7 cellular contexts compared by ENCODE assay signal in genomic region chr2:85888020-85888744, GRCh38. TPM values are rescaled to one million over a fixed set of nuclear protein-coding genes. Genes with fewer than 3 reads are reported as not detected.
DNase-seq lines count a peak whose midpoint lies in the region; FAIRE-seq and TF ChIP-seq lines count a peak whose summit lies in the region.

No MANE protein-coding gene starts in this region.

- peaks cover 3% of the 10 kb centered on the region for H3K36me3 Mint-ChIP-seq in nephron progenitor cell (ENCODE audit: low read depth)

- H3K4me2 ChIP-seq in endothelial cell of umbilical vein (ENCODE audit: insufficient read depth, low read length) = peak overlapping the region; percentile 94

- FAIRE-seq in GM12891 (lab: Jason Lieb, UNC) (peak; percentile 55), endothelial cell of umbilical vein (lab: Jason Lieb, UNC) (peak; percentile 21)

- H3K4me3 Mint-ChIP-seq in nephron progenitor cell = peak overlapping the region; percentile 81

- H3K9me1 ChIP-seq in endothelial cell of umbilical vein (replicated peaks; ENCODE audit: control insufficient read depth, extremely low read depth, insufficient read depth, low read length) = no peaks in the 10 kb centered on the region

- BruUV-seq in endothelial cell of umbilical vein (replicated peaks; lab: Mats Ljungman, UMichigan) = no TSS peak

- peaks cover 27% of the 10 kb centered on the region for H3K4me1 ChIP-seq in endothelial cell of umbilical vein (ENCODE audit: control insufficient read depth, extremely low read depth, insufficient read depth, low read length)

- no peak for TF ChIP-seq CTCF in endothelial cell of umbilical vein (IDR thresholded peaks at IDR 0.05; ENCODE audit: extremely low read depth in 1 of 2, insufficient read depth in 1 of 2, low read depth in 1 of 2, low read length in 2 of 2)
- no peak for TF ChIP-seq CTCF in nephron progenitor cell (IDR thresholded peaks at IDR 0.05)

- peak overlapping the region; percentile 51 for H3K9ac ChIP-seq in endothelial cell of umbilical vein (replicated peaks; ENCODE audit: extremely low read depth, insufficient read depth, low read length)

- H3K9me3 Mint-ChIP-seq in nephron progenitor cell = peaks cover 4% of the 10 kb centered on the region

- DNase-seq in GM12891 (ENCODE audit: insufficient read length, low spot score) (peak; percentile 25), KG1 (lab: John Stamatoyannopoulos, UW) (peak; percentile 59), endothelial cell of umbilical vein (ENCODE audit: low read depth, low spot score) (peak; percentile 35), nephron progenitor cell (no peak), ureter (ENCODE audit: low spot score) (peak; percentile 52), NCI-H1930 (lab: John Stamatoyannopoulos, UW) (no peak)
- peak in 2 of 3 experiments; percentile 17 to 22 for DNase-seq in activated CD8-positive, alpha-beta memory T cell treated with anti-CD3 and anti-CD28 coated beads for 48 hours (ENCODE audit: low read depth in 2 of 3, low spot score in 2 of 3)

- intact Hi-C loops in endothelial cell of umbilical vein (cut with micrococcal nuclease) = loop anchor here (2.0 to 5.0 kb wide), 3 partner anchors 141 to 185 kb away; no protein-coding TSS in a partner anchor

- no peaks in the 10 kb centered on the region for H3K27me3 ChIP-seq in endothelial cell of umbilical vein (ENCODE audit: control insufficient read depth in 2 of 2, insufficient read depth in 2 of 2, low read length in 2 of 2)

- H2AFZ ChIP-seq in endothelial cell of umbilical vein (ENCODE audit: low read depth, low read length) = peak overlapping the region; percentile 86

- CTCF ChIA-PET in endothelial cell of umbilical vein (lab: Charles Lee) = interaction anchor here (0.8 to 6.3 kb wide), 16 partner anchors 9 to 196 kb away, joined by 3 to 194 read pairs (median 7); no protein-coding TSS in a partner anchor

- peak overlapping the region; percentile 55 to 71 (median 69) for H3K4me3 ChIP-seq in endothelial cell of umbilical vein (replicated peaks in 1 of 3; ENCODE audit: insufficient read depth in 1 of 3, low read depth in 1 of 3, low read length in 3 of 3)

- POLR2A ChIA-PET in endothelial cell of umbilical vein (lab: Charles Lee) = interaction anchor here (1.9 kb wide), 1 partner anchor 149 kb away, joined by 9 read pairs; no protein-coding TSS in a partner anchor

- H3K9me3 ChIP-seq in endothelial cell of umbilical vein (replicated peaks; ENCODE audit: control insufficient read depth, insufficient read depth, low read length) = no peaks in the 10 kb centered on the region

- H3K27ac Mint-ChIP-seq in nephron progenitor cell = no peak overlapping the region

- dilution Hi-C loops in endothelial cell of umbilical vein (cut with MboI; ENCODE audit: extremely low pct_ligation_motif_present, low sequenced_read_pairs) = no loop called here

- H4K20me1 ChIP-seq in endothelial cell of umbilical vein (replicated peaks; ENCODE audit: control insufficient read depth, extremely low read depth, insufficient read depth, low read length) = no peaks in the 10 kb centered on the region

- H3K4me1 Mint-ChIP-seq in nephron progenitor cell = peaks cover 53% of the 10 kb centered on the region

- TF ChIP-seq POLR2A in GM12891 (IDR thresholded peaks at IDR 0.05; ENCODE audit: low read depth, low read length) = no peak
- no peak for TF ChIP-seq POLR2A in endothelial cell of umbilical vein (IDR thresholded peaks at IDR 0.05; ENCODE audit: low read depth, low read length)

- H3K79me2 ChIP-seq in endothelial cell of umbilical vein (ENCODE audit: control insufficient read depth, insufficient read depth, low read length) = no peaks in the 10 kb centered on the region

- peaks cover 31% of the 10 kb centered on the region for H3K27me3 Mint-ChIP-seq in nephron progenitor cell (ENCODE audit: low read depth, poor library complexity)

- no peak overlapping the region for H3K27ac ChIP-seq in endothelial cell of umbilical vein (ENCODE audit: insufficient read depth, low read depth, low read length)

- no peaks in the 10 kb centered on the region for H3K36me3 ChIP-seq in endothelial cell of umbilical vein (ENCODE audit: control insufficient read depth in 2 of 2, extremely low read depth in 1 of 2, insufficient read depth in 2 of 2, low read length in 2 of 2)

TF ChIP-seq in GM12891, 5 proteins besides CTCF, POLR2A, EP300 and RAD21:
- TF ChIP-seq PAX5 (IDR thresholded peaks at IDR 0.05; ENCODE audit: insufficient read depth, low read length, severe bottlenecking) = no peak
- TF ChIP-seq TAF1 (IDR thresholded peaks at IDR 0.05; ENCODE audit: low read depth, low read length) = no peak
- no peak for TF ChIP-seq POU2F2 (IDR thresholded peaks at IDR 0.05; ENCODE audit: low read depth, low read length)
- no peak for TF ChIP-seq POLR2AphosphoS5 (IDR thresholded peaks at IDR 0.05; ENCODE audit: low read depth, low read length)
- no peak for TF ChIP-seq SPI1 (IDR thresholded peaks at IDR 0.05; ENCODE audit: low read depth, low read length)

TF ChIP-seq in endothelial cell of umbilical vein, 7 proteins besides CTCF, POLR2A, EP300 and RAD21:
- TF ChIP-seq POLR2AphosphoS5 (IDR thresholded peaks at IDR 0.05; ENCODE audit: insufficient read depth, low read depth, low read length) = no peak
- no peak for TF ChIP-seq MYC (IDR thresholded peaks at IDR 0.05; ENCODE audit: low read depth, low read length)
- TF ChIP-seq MAX (IDR thresholded peaks at IDR 0.05; ENCODE audit: insufficient read depth, insufficient read length) = no peak
- no peak for TF ChIP-seq GATA2 (IDR thresholded peaks at IDR 0.05; ENCODE audit: insufficient read depth, insufficient read length, low read depth, low read length)
- no peak for TF ChIP-seq FOS (IDR thresholded peaks at IDR 0.05; ENCODE audit: borderline replicate concordance, insufficient read depth, low read length)
- TF ChIP-seq JUN (IDR thresholded peaks at IDR 0.05; ENCODE audit: borderline replicate concordance, insufficient read depth, insufficient read length, low read depth) = no peak
- no peak for TF ChIP-seq EZH2 (IDR thresholded peaks at IDR 0.05; ENCODE audit: borderline replicate concordance, low read depth, low read length, severe bottlenecking)

RNA-seq across cellular contexts. Expression of gene ST3GAL5, which starts 0.6 kb away (rescaled TPM):
- polyA plus RNA-seq in GM12891 (2012; ENCODE audit: low read depth, missing spikeins) = 3.6 TPM
- 12.7 and 16.0 TPM in 2 replicates for total RNA-seq in endothelial cell of umbilical vein
- polyA plus RNA-seq in endothelial cell of umbilical vein = 7.5 and 9.5 TPM in 2 replicates
- 9.5 and 10.0 TPM in 2 replicates for polyA plus RNA-seq in endothelial cell of umbilical vein (2011; cell fraction: cytosol; rRNA removed)
- 14.6 and 16.2 TPM in 2 replicates for polyA plus RNA-seq in endothelial cell of umbilical vein (2011; cell fraction: nucleus; rRNA removed)
- 9.0 and 14.5 TPM in 2 replicates for polyA plus RNA-seq in endothelial cell of umbilical vein (2012)
- polyA minus RNA-seq in endothelial cell of umbilical vein = 9.8 and 12.9 TPM in 2 replicates
- polyA minus RNA-seq in endothelial cell of umbilical vein (2011; cell fraction: cytosol; rRNA and poly(A)+ RNA removed) = 0.72 TPM
- 11.1 and 15.7 TPM in 2 replicates for polyA minus RNA-seq in endothelial cell of umbilical vein (2011; cell fraction: nucleus; rRNA and poly(A)+ RNA removed)
- 120 TPM for total RNA-seq in ureter

Comparison
In these comparisons a context has a peak if more than half of its experiments do, and no peak if none do; other contexts are left out.
1. DNase-seq: peak in GM12891 (single experiment), KG1 (single experiment), activated CD8-positive, alpha-beta memory T cell treated with anti-CD3 and anti-CD28 coated beads for 48 hours (2 of 3), endothelial cell of umbilical vein (single experiment) and ureter (single experiment); none in nephron progenitor cell (single experiment) and NCI-H1930 (0 of 2).